ENCODE assay signal across 8 cellular contexts in the genomic region with DNA sequence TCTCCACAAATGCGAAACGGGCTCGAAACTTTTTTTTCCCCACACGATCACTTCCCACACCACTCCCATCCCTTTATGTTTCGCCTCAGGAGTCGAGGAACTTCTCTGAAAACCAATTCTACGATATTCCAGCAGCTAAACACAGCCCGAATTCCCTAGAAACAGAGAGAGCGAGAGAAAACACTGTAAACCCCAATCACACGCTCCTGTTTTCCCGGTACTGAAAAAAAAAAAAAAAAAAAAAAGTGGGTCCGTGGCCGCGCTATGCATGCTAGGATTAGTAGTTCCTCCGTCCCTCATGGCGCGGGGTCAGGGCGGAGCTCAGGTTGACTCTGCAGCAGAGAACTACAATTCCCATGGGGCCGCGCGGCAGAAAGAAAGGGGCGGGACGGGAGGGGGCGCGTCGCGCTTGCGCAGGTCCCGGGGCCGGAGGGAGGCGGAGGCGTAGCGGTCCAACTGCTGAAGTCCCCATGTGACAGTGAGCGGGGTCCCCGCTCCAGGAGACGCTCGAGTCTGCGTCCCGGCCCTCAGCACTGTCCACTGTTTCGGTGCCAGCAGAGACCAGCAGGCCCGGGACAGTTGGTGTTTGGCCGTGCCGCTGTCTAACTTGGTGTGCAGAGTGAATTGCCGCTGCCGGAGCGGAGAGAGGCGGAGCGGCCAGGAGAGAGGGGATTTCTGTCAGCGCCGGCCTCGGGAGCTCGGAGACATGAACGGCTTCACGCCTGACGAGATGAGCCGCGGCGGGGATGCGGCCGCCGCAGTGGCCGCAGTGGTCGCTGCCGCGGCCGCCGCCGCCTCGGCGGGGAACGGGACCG. TPM values are rescaled to one million over a fixed set of nuclear protein-coding genes. Genes with fewer than 3 reads are reported as not detected.
A peak's percentile ranks its signal among the peaks of the same experiment; 100 is the strongest.
DNase-seq lines count a peak whose midpoint lies in the region; ATAC-seq and TF ChIP-seq lines count a peak whose summit lies in the region.

SAP30 (plus strand) TSS at position 478 of the 815 bp plus-strand sequence; CDS start at position 707, 229 bp downstream.

- H3K4me1 Mint-ChIP-seq in T-helper 2 cell treated with Interferon-gamma antibody and Interleukin-4, amounts not matched to agents 5 μg/mL and 100 μg/mL, for 36 hours (ENCODE audit: low read depth): peaks cover 33% of the 10 kb centered on the region

- H3K27ac ChIP-seq in ascending aorta (peak within 1 kb of the TSS; percentile 92 to 97), right cardiac atrium (ENCODE audit: low read length) (peak within 1 kb of the TSS; percentile 98), uterus (peak within 1 kb of the TSS; percentile 93 to 100)

- WGBS in right cardiac atrium: under 1% methylated on average over 72 of the region's 72 CpGs

- intact Hi-C loops in ascending aorta (cut with DNase I) (loop anchor here (1.0 to 5.0 kb wide), 3 partner anchors 36 to 913 kb away; partner anchors contain the start of genes CEP44, FBXO8 and HMGB2), right cardiac atrium (cut with DNase I) (loop anchor here in 3 of 4 donors (5.0 kb wide), 1 partner anchor 38 kb away; the partner anchor contains the start of gene HMGB2 (in 3 of the 3)), uterus (cut with DNase I; ENCODE audit: low total_unique reads) (no loop called here)

- no peaks in the 10 kb centered on the region for H3K9me3 Mint-ChIP-seq in T-helper 2 cell treated with Interferon-gamma antibody and Interleukin-4, amounts not matched to agents 5 μg/mL and 100 μg/mL, for 36 hours

- peak within 1 kb of the TSS; percentile 97 for H3K27ac Mint-ChIP-seq in T-helper 2 cell treated with Interferon-gamma antibody and Interleukin-4, amounts not matched to agents 5 μg/mL and 100 μg/mL, for 36 hours

- H3K36me3 Mint-ChIP-seq in T-helper 2 cell treated with Interferon-gamma antibody and Interleukin-4, amounts not matched to agents 5 μg/mL and 100 μg/mL, for 36 hours (ENCODE audit: low read depth): peaks cover 18% of the 10 kb centered on the region

- TF ChIP-seq POLR2A in uterus (IDR thresholded peaks at IDR 0.05): peak; percentile 97 to 98

- H3K4me3 ChIP-seq in ascending aorta: peak within 1 kb of the TSS; percentile 77 to 79
- H3K4me3 ChIP-seq in right cardiac atrium (ENCODE audit: low read length): peak within 1 kb of the TSS; percentile 93
- peak within 1 kb of the TSS; percentile 69 to 85 for H3K4me3 ChIP-seq in uterus

- TF ChIP-seq CTCF in ascending aorta (IDR thresholded peaks at IDR 0.05) (no peak), uterus (IDR thresholded peaks at IDR 0.05) (peak in 1 of 4 experiments; percentile 14)

- H3K4me3 Mint-ChIP-seq in T-helper 2 cell treated with Interferon-gamma antibody and Interleukin-4, amounts not matched to agents 5 μg/mL and 100 μg/mL, for 36 hours: peak within 1 kb of the TSS; percentile 99

- DNase-seq in NCI-H1930 (lab: John Stamatoyannopoulos, UW) (peak; percentile 95 to 96), ascending aorta (ENCODE audit: low spot score in 2 of 2) (peak; percentile 94 to 99), right cardiac atrium (peak; percentile 99), pulmonary artery endothelial cell (ENCODE audit: low read depth, low spot score) (peak; percentile 93), uterus (peak; percentile 98 to 99)
- DNase-seq in T-helper 2 cell treated with Interferon-gamma antibody and Interleukin-4, amounts not matched to agents 5 μg/mL and 100 μg/mL, for 36 hours (ENCODE audit: low spot score): peak; percentile 92

- H3K4me1 ChIP-seq in ascending aorta (peaks cover 3 to 21% of the 10 kb centered on the region in 2 donors), right cardiac atrium (ENCODE audit: control insufficient read depth, insufficient read depth, low read length) (peaks cover under 1% of the 10 kb centered on the region), uterus (peaks cover 0 to 9% of the 10 kb centered on the region in 2 donors)

- H3K9me3 ChIP-seq in ascending aorta: no peaks in the 10 kb centered on the region
- H3K9me3 ChIP-seq in right cardiac atrium (ENCODE audit: control insufficient read depth, low read length): no peaks in the 10 kb centered on the region
- no peaks in the 10 kb centered on the region for H3K9me3 ChIP-seq in uterus

- H3K36me3 ChIP-seq in ascending aorta (peaks cover 0 to 3% of the 10 kb centered on the region in 2 donors), uterus (no peaks in the 10 kb centered on the region)

- no peaks in the 10 kb centered on the region for H3K27me3 Mint-ChIP-seq in T-helper 2 cell treated with Interferon-gamma antibody and Interleukin-4, amounts not matched to agents 5 μg/mL and 100 μg/mL, for 36 hours (ENCODE audit: low read depth)

- ATAC-seq in GM18502 (IDR thresholded peaks at IDR 0.05; ENCODE audit: poor library complexity, unreplicated experiment): peak; percentile 70
- ATAC-seq in HG02970 (IDR thresholded peaks at IDR 0.05; ENCODE audit: low FRiP score, unreplicated experiment): peak; percentile 65
- ATAC-seq in right cardiac atrium: peak; percentile 97 to 98

- H3K27me3 ChIP-seq in ascending aorta (no peaks in the 10 kb centered on the region), right cardiac atrium (ENCODE audit: control insufficient read depth, insufficient read depth) (no peaks in the 10 kb centered on the region), uterus (no peaks in the 10 kb centered on the region)

RNA-seq across cellular contexts. Expression of gene SAP30, which starts in this region (rescaled TPM):
- total RNA-seq in ascending aorta (9.3 TPM), right cardiac atrium (10 to 100 TPM; 18.8 to 23.7 (median 20.8) TPM), pulmonary artery endothelial cell (19.3 and 35.9 TPM in 2 replicates), uterus (10 to 100 TPM; 15.1 to 58.5 (median 25.7) TPM)
- polyA plus RNA-seq in right cardiac atrium: 20.0 TPM

Comparison
In these comparisons a context has a peak if more than half of its experiments do, and no peak if none do; other contexts are left out.
1. Peak in every context shown above with its lines: DNase-seq, ATAC-seq, H3K4me3 ChIP-seq and H3K27ac ChIP-seq.